Comparison of ENCODE assay signal across 9 cellular contexts in genomic region chr5:139277171-139277570, GRCh38. TPM values are rescaled to one million over a fixed set of nuclear protein-coding genes. Genes with fewer than 3 reads are reported as not detected.
A peak's percentile ranks its signal among the peaks of the same experiment; 100 is the strongest.
DNase-seq lines count a peak whose midpoint lies in the region; ATAC-seq and TF ChIP-seq lines count a peak whose summit lies in the region.
"Had no signal": no experiment of that assay in that cellular context is flagged by ENCODE, and none has a peak within 500 bp of the region (broad histone marks: within the 10 kb centered on the region; RNA-seq: fewer than 3 reads in every experiment).

No MANE protein-coding gene starts in this region.

- peaks cover 56% of the 10 kb centered on the region for H3K4me1 ChIP-seq in DND-41 (ENCODE audit: insufficient read depth, low read length)

- peaks cover 70% of the 10 kb centered on the region for H3K36me3 Mint-ChIP-seq in activated T-helper 2 cell treated with anti-CD3 and anti-CD28 coated beads, Interferon-gamma antibody, Interleukin-2, Interleukin-4, amounts not matched to agents 10 μg/mL and 5 μg/mL and 100 μg/mL, durations not matched to agents 14 hours and 24 hours and 36 hours (ENCODE audit: low read depth)
- H3K36me3 Mint-ChIP-seq in neural crest cell (ENCODE audit: low read depth): peaks cover 3% of the 10 kb centered on the region

- peak overlapping the region; percentile 54 for H3K4me3 Mint-ChIP-seq in activated T-helper 2 cell treated with anti-CD3 and anti-CD28 coated beads, Interferon-gamma antibody, Interleukin-2, Interleukin-4, amounts not matched to agents 10 μg/mL and 5 μg/mL and 100 μg/mL, durations not matched to agents 14 hours and 24 hours and 36 hours (ENCODE audit: low read depth)
- peak overlapping the region; percentile 90 for H3K4me3 Mint-ChIP-seq in neural crest cell

- no peak for DNase-seq in DND-41
- DNase-seq in HL-60 (ENCODE audit: low read depth in 1 of 2, low spot score in 1 of 2): no peak
- no peak for DNase-seq in activated T-helper 2 cell treated with anti-CD3 and anti-CD28 coated beads, Interferon-gamma antibody, Interleukin-2, Interleukin-4, amounts not matched to agents 10 μg/mL and 5 μg/mL and 100 μg/mL, durations not matched to agents 14 hours and 24 hours and 36 hours (ENCODE audit: low spot score)
- DNase-seq in neural crest cell (ENCODE audit: low read depth, low spot score): no peak
- no peak for DNase-seq in NCI-H774 (lab: John Stamatoyannopoulos, UW)
- DNase-seq in RKO (ENCODE audit: low spot score): no peak

- no peak overlapping the region for H2AFZ ChIP-seq in DND-41 (ENCODE audit: low read depth, low read length)

- TF ChIP-seq CTCF in DND-41 (IDR thresholded peaks at IDR 0.05; ENCODE audit: borderline replicate concordance, extremely low read depth, low read length, poor library complexity, severe bottlenecking) (no peak), HL-60 (IDR thresholded peaks at IDR 0.05; ENCODE audit: insufficient read depth, low read length) (no peak), neural crest cell (conservative IDR thresholded peaks at IDR 0.05) (no peak)

- H3K4me3 ChIP-seq in DND-41 (ENCODE audit: low read depth in 1 of 2, low read length in 2 of 2) (no peak overlapping the region), HL-60 (replicated peaks; ENCODE audit: insufficient read depth, low read length) (no peak overlapping the region; the same call in 1 of the 2 replicates)
- H3K4me3 ChIP-seq: SJSA1 had no signal

- peak overlapping the region; percentile 37 for H3K27ac ChIP-seq in DND-41 (ENCODE audit: low read length)
- peak overlapping the region; percentile 43; the same call in 1 of the 2 replicates for H3K27ac ChIP-seq in HL-60 (replicated peaks)
- H3K27ac ChIP-seq: SJSA1 had no signal

- H4K20me1 ChIP-seq in DND-41 (ENCODE audit: insufficient read depth, low read length): peaks cover 12% of the 10 kb centered on the region; the same call in 1 of the 2 replicates

- no peaks in the 10 kb centered on the region for H3K9me3 Mint-ChIP-seq in activated T-helper 2 cell treated with anti-CD3 and anti-CD28 coated beads, Interferon-gamma antibody, Interleukin-2, Interleukin-4, amounts not matched to agents 10 μg/mL and 5 μg/mL and 100 μg/mL, durations not matched to agents 14 hours and 24 hours and 36 hours
- no peaks in the 10 kb centered on the region for H3K9me3 Mint-ChIP-seq in neural crest cell

- ATAC-seq in DND-41 (ENCODE audit: insufficient read depth, low read depth): no peak
- no peak for ATAC-seq in HG02623 (IDR thresholded peaks at IDR 0.05; ENCODE audit: unreplicated experiment)

- H3K4me2 ChIP-seq in DND-41 (ENCODE audit: insufficient read depth, low read length): peak overlapping the region; percentile 83; the same call in 1 of the 2 replicates

- H3K9me3 ChIP-seq in DND-41 (ENCODE audit: insufficient read depth, low read length, severe bottlenecking): no peaks in the 10 kb centered on the region
- H3K9me3 ChIP-seq: SJSA1 had no signal

- intact Hi-C loops in activated T-helper 2 cell treated with anti-CD3 and anti-CD28 coated beads, Interferon-gamma antibody, Interleukin-2, Interleukin-4, amounts not matched to agents 10 μg/mL and 5 μg/mL and 100 μg/mL, durations not matched to agents 14 hours and 24 hours and 36 hours (cut with micrococcal nuclease): loop anchor here (10.0 kb wide), 1 partner anchor 812 kb away; the partner anchor contains the start of gene EGR1

- no peak overlapping the region; the same call in 1 of the 2 replicates for H3K9ac ChIP-seq in DND-41 (ENCODE audit: low read depth, low read length)

- H3K27me3 ChIP-seq in DND-41 (ENCODE audit: insufficient read depth, low read length, poor library complexity): no peaks in the 10 kb centered on the region
- H3K27me3 ChIP-seq in HL-60 (ENCODE audit: insufficient read depth, poor library complexity, severe bottlenecking): no peaks in the 10 kb centered on the region
- H3K27me3 ChIP-seq: SJSA1 had no signal

- no peaks in the 10 kb centered on the region for H3K27me3 Mint-ChIP-seq in activated T-helper 2 cell treated with anti-CD3 and anti-CD28 coated beads, Interferon-gamma antibody, Interleukin-2, Interleukin-4, amounts not matched to agents 10 μg/mL and 5 μg/mL and 100 μg/mL, durations not matched to agents 14 hours and 24 hours and 36 hours (ENCODE audit: low read depth)
- peaks cover 4% of the 10 kb centered on the region for H3K27me3 Mint-ChIP-seq in neural crest cell (ENCODE audit: low read depth)

- H3K27ac Mint-ChIP-seq in activated T-helper 2 cell treated with anti-CD3 and anti-CD28 coated beads, Interferon-gamma antibody, Interleukin-2, Interleukin-4, amounts not matched to agents 10 μg/mL and 5 μg/mL and 100 μg/mL, durations not matched to agents 14 hours and 24 hours and 36 hours: peak overlapping the region; percentile 74
- peak overlapping the region; percentile 81 for H3K27ac Mint-ChIP-seq in neural crest cell (ENCODE audit: unreplicated experiment)
- H3K27ac Mint-ChIP-seq: progenitor cell of endocrine pancreas had no signal

- H3K79me2 ChIP-seq in DND-41 (ENCODE audit: insufficient read depth, low read length): peaks cover 75% of the 10 kb centered on the region

- peaks cover 63% of the 10 kb centered on the region for H3K36me3 ChIP-seq in DND-41 (ENCODE audit: insufficient read depth, low read length)

- peaks cover 44% of the 10 kb centered on the region for H3K4me1 Mint-ChIP-seq in activated T-helper 2 cell treated with anti-CD3 and anti-CD28 coated beads, Interferon-gamma antibody, Interleukin-2, Interleukin-4, amounts not matched to agents 10 μg/mL and 5 μg/mL and 100 μg/mL, durations not matched to agents 14 hours and 24 hours and 36 hours (ENCODE audit: low read depth)
- peaks cover 49% of the 10 kb centered on the region for H3K4me1 Mint-ChIP-seq in neural crest cell

RNA-seq across cellular contexts. Expression of gene MATR3, which starts 16.4 kb away (rescaled TPM):
- 259 TPM in 2 replicates for total RNA-seq in activated T-helper 2 cell treated with anti-CD3 and anti-CD28 coated beads, Interferon-gamma antibody, Interleukin-2, Interleukin-4, amounts not matched to agents 10 μg/mL and 5 μg/mL and 100 μg/mL, durations not matched to agents 14 hours and 24 hours and 36 hours
- 321 and 329 TPM in 2 replicates for total RNA-seq in neural crest cell
